Comparison of ENCODE assay signal across 8 cellular contexts in genomic region chr7:35519971-35520809, GRCh38.
DNase-seq lines count a peak whose midpoint lies in the region; ATAC-seq and TF ChIP-seq lines count a peak whose summit lies in the region.

No MANE protein-coding gene starts in this region.

- no peak overlapping the region for H3K27ac ChIP-seq in Peyer's patch
- no peak overlapping the region for H3K27ac ChIP-seq in parathyroid adenoma

- H3K27me3 ChIP-seq in Peyer's patch (no peaks in the 10 kb centered on the region), parathyroid adenoma (ENCODE audit: control insufficient read depth, insufficient read depth, low read length) (no peaks in the 10 kb centered on the region)

- DNase-seq in GF-D8 (lab: John Stamatoyannopoulos, UW) (peak; percentile 5), Kasumi-1 (lab: John Stamatoyannopoulos, UW) (peak; percentile 91 to 92), Peyer's patch (peak in 2 of 3 donors; percentile 26 to 73), germinal center (ENCODE audit: low spot score) (peak; percentile 71)
- DNase-seq in activated effector memory CD4-positive, alpha-beta T cell treated with anti-CD3 and anti-CD28 coated beads, Interleukin-2, amount 50 U/mL, for 16 hours = peak; percentile 71

- TF ChIP-seq CTCF in Peyer's patch (IDR thresholded peaks at IDR 0.05) (peak; percentile 28 to 74 (median 62)), parathyroid adenoma (IDR thresholded peaks at IDR 0.05) (peak; percentile 58)

- no peak overlapping the region for H3K4me3 ChIP-seq in Peyer's patch
- H3K4me3 ChIP-seq in parathyroid adenoma (ENCODE audit: low read depth, low read length) = no peak overlapping the region

- H3K9me3 ChIP-seq in Peyer's patch (no peaks in the 10 kb centered on the region), parathyroid adenoma (ENCODE audit: control insufficient read depth, low read length) (no peaks in the 10 kb centered on the region)

- no peak overlapping the region for H2AFZ ChIP-seq in parathyroid adenoma

- H3K9ac ChIP-seq in parathyroid adenoma = no peak overlapping the region

- H3K4me1 ChIP-seq in Peyer's patch = no peaks in the 10 kb centered on the region
- H3K4me1 ChIP-seq in parathyroid adenoma = no peaks in the 10 kb centered on the region

- H3K36me3 ChIP-seq in Peyer's patch = no peaks in the 10 kb centered on the region
- no peaks in the 10 kb centered on the region for H3K36me3 ChIP-seq in parathyroid adenoma (ENCODE audit: control insufficient read depth, insufficient read depth, low read length)

- ATAC-seq in GM21825 (IDR thresholded peaks at IDR 0.05; ENCODE audit: unreplicated experiment) (peak; percentile 88), HG03045 (IDR thresholded peaks at IDR 0.05; ENCODE audit: unreplicated experiment) (no peak)

- H3K4me2 ChIP-seq in parathyroid adenoma (ENCODE audit: low read length) = no peak overlapping the region

- TF ChIP-seq POLR2A in Peyer's patch (IDR thresholded peaks at IDR 0.05) = no peak

- H3K79me2 ChIP-seq in parathyroid adenoma = no peaks in the 10 kb centered on the region

Comparison
In these comparisons a context has a peak if more than half of its experiments do, and no peak if none do; other contexts are left out.
1. DNase-seq: peak in every context shown above with its lines; median percentile 92 in Kasumi-1; 71 in activated effector memory CD4-positive, alpha-beta T cell treated with anti-CD3 and anti-CD28 coated beads, Interleukin-2, amount 50 U/mL, for 16 hours; 71 in germinal center; 50 in Peyer's patch; 5 in GF-D8.